8 cellular contexts compared by ENCODE assay signal in genomic region chr10:68955414-68955785, GRCh38. TPM values are rescaled to one million over a fixed set of nuclear protein-coding genes. Genes with fewer than 3 reads are reported as not detected.
A peak's percentile ranks its signal among the peaks of the same experiment; 100 is the strongest.
DNase-seq lines count a peak whose midpoint lies in the region; ATAC-seq and TF ChIP-seq lines count a peak whose summit lies in the region.

No MANE protein-coding gene starts in this region.

- H4K20me1 ChIP-seq in SU-DHL-6 (ENCODE audit: low read depth, low read length) = peaks cover 28% of the 10 kb centered on the region

- no peaks in the 10 kb centered on the region for H3K9me2 ChIP-seq in SU-DHL-6 (replicated peaks; ENCODE audit: insufficient read depth, low read length)

- TF ChIP-seq POLR2A in ovary (IDR thresholded peaks at IDR 0.05) = no peak

- no peaks in the 10 kb centered on the region for H3K27me3 ChIP-seq in SU-DHL-6 (ENCODE audit: low read length)
- no peaks in the 10 kb centered on the region for H3K27me3 ChIP-seq in ovary

- peak; percentile 49 for DNase-seq in NOMO-1 treated with DMSO at 0.1 percent for 48 hours (lab: John Stamatoyannopoulos, UW; ENCODE audit: unreplicated experiment)
- no peak for DNase-seq in NOMO-1 treated with dmso at 0.1 percent for 144 hours (lab: John Stamatoyannopoulos, UW; ENCODE audit: unreplicated experiment)
- no peak for DNase-seq in epithelial cell of esophagus (ENCODE audit: low read depth)
- DNase-seq in ovary = no peak
- DNase-seq in hepatic stellate cell (ENCODE audit: low spot score) = no peak

- peak overlapping the region; percentile 98 for H3K9ac ChIP-seq in SU-DHL-6 (ENCODE audit: low read length)

- intact Hi-C loops in ovary (cut with DNase I) = loop anchor here in 1 of 4 donors (5.0 kb wide), 1 partner anchor 137 kb away; no protein-coding TSS in a partner anchor

- no peaks in the 10 kb centered on the region for H3K9me3 ChIP-seq in SU-DHL-6 (ENCODE audit: insufficient read depth, low read length)
- H3K9me3 ChIP-seq in ovary = no peaks in the 10 kb centered on the region

- H3K79me2 ChIP-seq in SU-DHL-6 (ENCODE audit: insufficient read depth, low read length) = peaks cover 49% of the 10 kb centered on the region

- peak overlapping the region; percentile 46 for H2AFZ ChIP-seq in SU-DHL-6 (ENCODE audit: low read depth, low read length, severe bottlenecking)

- H3K4me2 ChIP-seq in SU-DHL-6 (ENCODE audit: low read depth, low read length, poor library complexity, severe bottlenecking) = peak overlapping the region; percentile 94

- no peak for TF ChIP-seq EP300 in ovary (IDR thresholded peaks at IDR 0.05)

- peaks cover 29% of the 10 kb centered on the region for H3F3A ChIP-seq in SU-DHL-6 (ENCODE audit: insufficient read depth)

- peaks cover 9% of the 10 kb centered on the region for H3K4me1 ChIP-seq in ovary (ENCODE audit: insufficient read depth)

- H3K4me3 ChIP-seq in SU-DHL-6 (ENCODE audit: insufficient read depth, low read length, poor library complexity, severe bottlenecking) = peak overlapping the region; percentile 99
- peak overlapping the region; percentile 97 for H3K4me3 ChIP-seq in epithelial cell of esophagus (ENCODE audit: low read length)
- H3K4me3 ChIP-seq in ovary = peak overlapping the region; percentile 93

- peak overlapping the region; percentile 80 for H3K27ac ChIP-seq in SU-DHL-6 (ENCODE audit: low read depth, low read length)
- H3K27ac ChIP-seq in ovary = peak overlapping the region in 1 of 2 donors; percentile 80

- H3K36me3 ChIP-seq in SU-DHL-6 (ENCODE audit: low read length) (peaks cover 23% of the 10 kb centered on the region), ovary (no peaks in the 10 kb centered on the region)

- TF ChIP-seq CTCF in SU-DHL-6 (IDR thresholded peaks at IDR 0.05; ENCODE audit: insufficient read depth, low read length, poor library complexity, severe bottlenecking) = no peak
- no peak for TF ChIP-seq CTCF in epithelial cell of esophagus (IDR thresholded peaks at IDR 0.05; ENCODE audit: insufficient read depth, low read depth, low read length, missing control alignments)
- no peak for TF ChIP-seq CTCF in ovary (IDR thresholded peaks at IDR 0.05)

- 3 to 5% (median 3%) methylated on average over 12 of the region's 12 CpGs for WGBS in ovary, 3 donors

- ATAC-seq in HG02884 (IDR thresholded peaks at IDR 0.05; ENCODE audit: unreplicated experiment) (peak; percentile 11), GM19463 (IDR thresholded peaks at IDR 0.05; ENCODE audit: unreplicated experiment) (no peak)

RNA-seq across cellular contexts. Expression of gene DDX21, which starts 0.6 kb away (rescaled TPM):
- 10 to 100 TPM; 26.5 to 77.0 (median 41.4) TPM for total RNA-seq in ovary
- polyA plus RNA-seq in ovary = 10 to 100 TPM; 16.0 to 30.0 TPM

RNA-seq across cellular contexts. Expression of gene KIFBP, which starts 33.2 kb away (rescaled TPM):
- 10 to 100 TPM; 21.2 to 29.2 (median 26.7) TPM for total RNA-seq in ovary
- 10 to 100 TPM; 15.7 to 59.2 TPM for polyA plus RNA-seq in ovary

RNA-seq across cellular contexts. Expression of gene DDX50, which starts 54.3 kb away (rescaled TPM):
- 10 to 100 TPM; 27.8 to 52.2 (median 46.3) TPM for total RNA-seq in ovary
- 10 to 100 TPM; 36.5 to 39.3 TPM for polyA plus RNA-seq in ovary
